ENCODE assay signal across 8 cellular contexts in genomic region chr7:88357794-88358533, GRCh38. TPM values are rescaled to one million over a fixed set of nuclear protein-coding genes. Genes with fewer than 3 reads are reported as not detected.
DNase-seq lines count a peak whose midpoint lies in the region; ATAC-seq and TF ChIP-seq lines count a peak whose summit lies in the region.

No MANE protein-coding gene starts in this region.

- peak; percentile 6 for DNase-seq in SIG-M5 treated with dmso at 0.1 percent for 504 hours (lab: John Stamatoyannopoulos, UW; ENCODE audit: unreplicated experiment)
- DNase-seq in SIG-M5 (lab: John Stamatoyannopoulos, UW), result no peak
- peak; percentile 45 for DNase-seq in kidney glomerular epithelial cell (lab: John Stamatoyannopoulos, UW)
- no peak for DNase-seq in NK-92 treated with Interleukin-12 subunit alpha and Interleukin-12 subunit beta, amount 100 ng/mL, for 24 hours (lab: John Stamatoyannopoulos, UW)
- DNase-seq in NCI-H510A treated with DMSO at 0.1 percent for 48 hours (lab: John Stamatoyannopoulos, UW), result no peak
- DNase-seq in activated CD4-positive, alpha-beta memory T cell treated with anti-CD3 and anti-CD28 coated beads, Interleukin-2, amount 10 ng/mL, durations not matched to agents 7 days and 5 days, result no peak

- H3K27ac Mint-ChIP-seq in activated CD4-positive, alpha-beta memory T cell treated with anti-CD3 and anti-CD28 coated beads, Interleukin-2, amount 10 ng/mL, durations not matched to agents 7 days and 5 days, result no peak overlapping the region

- peaks cover 6% of the 10 kb centered on the region for H3K27me3 Mint-ChIP-seq in activated CD4-positive, alpha-beta memory T cell treated with anti-CD3 and anti-CD28 coated beads, Interleukin-2, amount 10 ng/mL, durations not matched to agents 7 days and 5 days

- H3K4me1 Mint-ChIP-seq in activated CD4-positive, alpha-beta memory T cell treated with anti-CD3 and anti-CD28 coated beads, Interleukin-2, amount 10 ng/mL, durations not matched to agents 7 days and 5 days, result peaks cover 2% of the 10 kb centered on the region

- ATAC-seq in HG03175 (IDR thresholded peaks at IDR 0.05; ENCODE audit: unreplicated experiment) (peak; percentile 85), SK-N-SH treated with all-trans-retinoic acid at 6 μM for 48 hours (peak; percentile 77)

- CTCF ChIA-PET in activated CD4-positive, alpha-beta memory T cell treated with anti-CD3 and anti-CD28 coated beads, Interleukin-2, amount 10 ng/mL, durations not matched to agents 7 days and 5 days (lab: Charles Lee), result interaction anchor here (1.3 kb wide), 1 partner anchor 12 kb away, joined by 4 read pairs; no protein-coding TSS in a partner anchor

- H3K9me3 Mint-ChIP-seq in activated CD4-positive, alpha-beta memory T cell treated with anti-CD3 and anti-CD28 coated beads, Interleukin-2, amount 10 ng/mL, durations not matched to agents 7 days and 5 days, result no peaks in the 10 kb centered on the region

- H3K4me3 Mint-ChIP-seq in activated CD4-positive, alpha-beta memory T cell treated with anti-CD3 and anti-CD28 coated beads, Interleukin-2, amount 10 ng/mL, durations not matched to agents 7 days and 5 days, result no peak overlapping the region

- H3K36me3 Mint-ChIP-seq in activated CD4-positive, alpha-beta memory T cell treated with anti-CD3 and anti-CD28 coated beads, Interleukin-2, amount 10 ng/mL, durations not matched to agents 7 days and 5 days (ENCODE audit: low read depth), result no peaks in the 10 kb centered on the region

- POLR2A ChIA-PET in activated CD4-positive, alpha-beta memory T cell treated with anti-CD3 and anti-CD28 coated beads, Interleukin-2, amount 10 ng/mL, durations not matched to agents 7 days and 5 days (lab: Charles Lee), result no interaction called here

TF ChIP-seq in SK-N-SH treated with all-trans-retinoic acid at 6 μM for 48 hours, 23 proteins besides CTCF, POLR2A, EP300 and RAD21:
- TF ChIP-seq ZNF70 (CRISPR knock-in tag; IDR thresholded peaks at IDR 0.05) (no peak), TCF4 (CRISPR knock-in tag; IDR thresholded peaks at IDR 0.05; ENCODE audit: borderline replicate concordance) (no peak), ESRRG (CRISPR knock-in tag; IDR thresholded peaks at IDR 0.05) (no peak), BACH2 (CRISPR knock-in tag; IDR thresholded peaks at IDR 0.05; ENCODE audit: borderline replicate concordance) (no peak), TSHZ2 (CRISPR knock-in tag; IDR thresholded peaks at IDR 0.05) (no peak), ARNTL (CRISPR knock-in tag; IDR thresholded peaks at IDR 0.05; ENCODE audit: borderline replicate concordance, low read depth) (no peak), CREB5 (CRISPR knock-in tag; IDR thresholded peaks at IDR 0.05; ENCODE audit: low read depth) (no peak), ZNF565 (CRISPR knock-in tag; conservative IDR thresholded peaks at IDR 0.05; ENCODE audit: low read depth) (no peak), OSR1 (CRISPR knock-in tag; IDR thresholded peaks at IDR 0.05) (no peak), ZFP30 (CRISPR knock-in tag; IDR thresholded peaks at IDR 0.05) (no peak), ZC3H10 (CRISPR knock-in tag; IDR thresholded peaks at IDR 0.05) (no peak), SNAI2 (CRISPR knock-in tag; IDR thresholded peaks at IDR 0.05) (no peak), PPARA (CRISPR knock-in tag; IDR thresholded peaks at IDR 0.05; ENCODE audit: borderline replicate concordance) (no peak), ZFP3 (CRISPR knock-in tag; IDR thresholded peaks at IDR 0.05) (no peak), POU6F1 (CRISPR knock-in tag; IDR thresholded peaks at IDR 0.05; ENCODE audit: borderline replicate concordance, low read depth) (no peak), ZNF8 (CRISPR knock-in tag; IDR thresholded peaks at IDR 0.05) (no peak), GLIS3 (CRISPR knock-in tag; IDR thresholded peaks at IDR 0.05) (no peak)
- TF ChIP-seq, protein P1, sequence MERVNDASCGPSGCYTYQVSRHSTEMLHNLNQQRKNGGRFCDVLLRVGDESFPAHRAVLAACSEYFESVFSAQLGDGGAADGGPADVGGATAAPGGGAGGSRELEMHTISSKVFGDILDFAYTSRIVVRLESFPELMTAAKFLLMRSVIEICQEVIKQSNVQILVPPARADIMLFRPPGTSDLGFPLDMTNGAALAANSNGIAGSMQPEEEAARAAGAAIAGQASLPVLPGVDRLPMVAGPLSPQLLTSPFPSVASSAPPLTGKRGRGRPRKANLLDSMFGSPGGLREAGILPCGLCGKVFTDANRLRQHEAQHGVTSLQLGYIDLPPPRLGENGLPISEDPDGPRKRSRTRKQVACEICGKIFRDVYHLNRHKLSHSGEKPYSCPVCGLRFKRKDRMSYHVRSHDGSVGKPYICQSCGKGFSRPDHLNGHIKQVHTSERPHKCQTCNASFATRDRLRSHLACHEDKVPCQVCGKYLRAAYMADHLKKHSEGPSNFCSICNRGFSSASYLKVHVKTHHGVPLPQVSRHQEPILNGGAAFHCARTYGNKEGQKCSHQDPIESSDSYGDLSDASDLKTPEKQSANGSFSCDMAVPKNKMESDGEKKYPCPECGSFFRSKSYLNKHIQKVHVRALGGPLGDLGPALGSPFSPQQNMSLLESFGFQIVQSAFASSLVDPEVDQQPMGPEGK (CRISPR knock-in tag; IDR thresholded peaks at IDR 0.05; ENCODE audit: borderline replicate concordance), result no peak

RNA-seq across cellular contexts. Expression of gene STEAP4, which starts 51.3 kb away (rescaled TPM):
- not detected for total RNA-seq in activated CD4-positive, alpha-beta memory T cell treated with anti-CD3 and anti-CD28 coated beads, Interleukin-2, amount 10 ng/mL, durations not matched to agents 7 days and 5 days

Comparison
In these comparisons a context has a peak if more than half of its experiments do, and no peak if none do; other contexts are left out.
1. DNase-seq: peak in SIG-M5 treated with dmso at 0.1 percent for 504 hours (single experiment) and kidney glomerular epithelial cell (single experiment); none in SIG-M5 (single experiment), NK-92 treated with Interleukin-12 subunit alpha and Interleukin-12 subunit beta, amount 100 ng/mL, for 24 hours (single experiment), NCI-H510A treated with DMSO at 0.1 percent for 48 hours (single experiment) and activated CD4-positive, alpha-beta memory T cell treated with anti-CD3 and anti-CD28 coated beads, Interleukin-2, amount 10 ng/mL, durations not matched to agents 7 days and 5 days (single experiment).